Comparison of ENCODE assay signal across 8 cellular contexts in the genomic region with DNA sequence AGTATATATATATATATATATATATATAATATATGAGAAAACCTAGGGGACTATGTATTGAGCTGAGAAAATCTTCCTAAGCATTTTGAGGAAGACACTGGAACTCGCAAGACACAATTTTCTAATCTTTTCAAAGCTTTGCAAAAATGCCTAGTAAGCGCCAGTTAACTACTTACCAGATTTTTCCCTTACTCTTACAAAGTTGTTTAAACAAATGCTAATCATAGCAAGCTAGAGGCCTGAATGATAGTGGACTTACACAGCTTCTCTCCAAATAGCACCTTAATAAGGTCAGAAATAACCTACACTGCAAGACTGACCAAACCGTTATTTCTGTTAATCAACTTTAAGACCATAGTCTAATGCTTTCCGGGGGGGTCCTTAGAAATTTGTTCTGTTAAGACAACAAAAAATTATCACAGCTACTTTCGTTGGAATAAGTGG. TPM values are rescaled to one million over a fixed set of nuclear protein-coding genes. Genes with fewer than 3 reads are reported as not detected.
DNase-seq lines count a peak whose midpoint lies in the region; FAIRE-seq and TF ChIP-seq lines count a peak whose summit lies in the region.

No MANE protein-coding gene starts in this region.

- WGBS in small intestine, 3 donors: 25 to 30% (median 26%) methylated on average over 5 of the region's 5 CpGs

- H3K27me3 ChIP-seq in BE2C: no peaks in the 10 kb centered on the region
- H3K27me3 ChIP-seq in iPS-18a (ENCODE audit: control insufficient read depth, insufficient read depth, low read length): no peaks in the 10 kb centered on the region
- H3K27me3 ChIP-seq in small intestine (ENCODE audit: control insufficient read depth in 2 of 2, insufficient read depth in 2 of 2, low read length in 2 of 2): no peaks in the 10 kb centered on the region

- peaks cover 68% of the 10 kb centered on the region for H3K4me1 Mint-ChIP-seq in T-helper 2 cell treated with Interferon-gamma antibody and Interleukin-4, amounts not matched to agents 5 μg/mL and 100 μg/mL, for 36 hours (ENCODE audit: low read depth)

- H3K36me3 Mint-ChIP-seq in T-helper 2 cell treated with Interferon-gamma antibody and Interleukin-4, amounts not matched to agents 5 μg/mL and 100 μg/mL, for 36 hours (ENCODE audit: low read depth): peaks cover 3% of the 10 kb centered on the region

- peak overlapping the region; percentile 94 for H3K4me3 Mint-ChIP-seq in T-helper 2 cell treated with Interferon-gamma antibody and Interleukin-4, amounts not matched to agents 5 μg/mL and 100 μg/mL, for 36 hours

- H3K36me3 ChIP-seq in BE2C: 0 out of 2 replicates have a peak, but pooled peaks cover 3% of the 10 kb centered on the region
- no peaks in the 10 kb centered on the region for H3K36me3 ChIP-seq in iPS-18a (ENCODE audit: control insufficient read depth, low read depth, low read length)
- H3K36me3 ChIP-seq in small intestine (ENCODE audit: control insufficient read depth in 2 of 2, insufficient read depth in 2 of 2, low read length in 2 of 2): no peaks in the 10 kb centered on the region

- H3K27me3 Mint-ChIP-seq in T-helper 2 cell treated with Interferon-gamma antibody and Interleukin-4, amounts not matched to agents 5 μg/mL and 100 μg/mL, for 36 hours (ENCODE audit: low read depth): peaks cover 6% of the 10 kb centered on the region

- no peak for FAIRE-seq in small intestine (lab: Jason Lieb, UNC)

- H3K4me3 ChIP-seq in BE2C (ENCODE audit: low read depth, low read length): peak overlapping the region; percentile 87
- peak overlapping the region; percentile 77 for H3K4me3 ChIP-seq in iPS-18a (ENCODE audit: low read length)
- H3K4me3 ChIP-seq in small intestine (ENCODE audit: low read depth in 1 of 2, low read length in 2 of 2): peak overlapping the region in 1 of 2 donors; percentile 53

- H3K9me3 ChIP-seq in BE2C (no peaks in the 10 kb centered on the region), iPS-18a (ENCODE audit: control insufficient read depth, low read depth, low read length) (no peaks in the 10 kb centered on the region), small intestine (ENCODE audit: control insufficient read depth, low read depth) (no peaks in the 10 kb centered on the region)

- H3K27ac ChIP-seq in iPS-18a (ENCODE audit: low read length): peak overlapping the region; percentile 97
- no peak overlapping the region for H3K27ac ChIP-seq in small intestine (ENCODE audit: low read depth in 1 of 2, low read length in 1 of 2)

- TF ChIP-seq CTCF in BE2C (IDR thresholded peaks at IDR 0.05; ENCODE audit: low read depth, low read length): no peak
- TF ChIP-seq CTCF in GM20000 (IDR thresholded peaks at IDR 0.05; ENCODE audit: extremely low read depth, missing control alignments): no peak

- H3K4me1 ChIP-seq in BE2C: peaks cover 22% of the 10 kb centered on the region
- peaks cover 41% of the 10 kb centered on the region for H3K4me1 ChIP-seq in iPS-18a (ENCODE audit: control insufficient read depth, low read depth, low read length)
- H3K4me1 ChIP-seq in small intestine (ENCODE audit: control insufficient read depth in 2 of 2, insufficient read depth in 1 of 2, low read depth in 1 of 2, low read length in 1 of 2): peaks cover 0 to 2% of the 10 kb centered on the region in 2 donors

- peak overlapping the region; percentile 99 for H3K9ac ChIP-seq in iPS-18a (ENCODE audit: low read length)

- H3K9me3 Mint-ChIP-seq in T-helper 2 cell treated with Interferon-gamma antibody and Interleukin-4, amounts not matched to agents 5 μg/mL and 100 μg/mL, for 36 hours: no peaks in the 10 kb centered on the region

- H3K27ac Mint-ChIP-seq in T-helper 2 cell treated with Interferon-gamma antibody and Interleukin-4, amounts not matched to agents 5 μg/mL and 100 μg/mL, for 36 hours: peak overlapping the region; percentile 98

- no peak for DNase-seq in BE2C
- peak; percentile 68 for DNase-seq in HT-29 (ENCODE audit: low spot score)
- DNase-seq in T-helper 2 cell treated with Interferon-gamma antibody and Interleukin-4, amounts not matched to agents 5 μg/mL and 100 μg/mL, for 36 hours (ENCODE audit: low spot score): no peak
- no peak for DNase-seq in small intestine
- DNase-seq in NCI-H2227 treated with DMSO at 0.1 percent for 48 hours (lab: John Stamatoyannopoulos, UW): no peak
- no peak for DNase-seq in NCI-H226
- DNase-seq in GM20000 (ENCODE audit: low spot score): no peak

RNA-seq across cellular contexts. Expression of a gene that starts 56.1 kb away (rescaled TPM):
- not detected for polyA plus RNA-seq in BE2C (2012; ENCODE audit: insufficient read depth, insufficient read length, low read depth)
- 7.3 and 8.7 TPM in 2 replicates for total RNA-seq in HT-29 (2014; rRNA removed; shearing (Covaris generic))
- polyA plus RNA-seq in small intestine: 1 to 10 TPM in 2 of 3 donors, under 1 TPM in 1; 0.67 to 7.3 (median 2.4) TPM
